In genomic region chr11:126354631-126355323, GRCh38 we compare ENCODE assay signal across 8 cellular contexts. TPM values are rescaled to one million over a fixed set of nuclear protein-coding genes. Genes with fewer than 3 reads are reported as not detected.
DNase-seq lines count a peak whose midpoint lies in the region; ATAC-seq and TF ChIP-seq lines count a peak whose summit lies in the region.

No MANE protein-coding gene starts in this region.

- peaks cover 40% of the 10 kb centered on the region for H3K4me1 Mint-ChIP-seq in MCF 10A (ENCODE audit: insufficient read depth, unreplicated experiment)

- no peaks in the 10 kb centered on the region for H3K27me3 ChIP-seq in mononuclear cell (ENCODE audit: insufficient read depth, low read length)

- no peak for TF ChIP-seq CTCF in MCF 10A (IDR thresholded peaks at IDR 0.05; ENCODE audit: unreplicated experiment)

- DNase-seq in EL (peak; percentile 43), MCF 10A (ENCODE audit: unreplicated experiment) (peak; percentile 33), NCI-H2196 (lab: John Stamatoyannopoulos, UW; ENCODE audit: unreplicated experiment) (no peak), NCI-H2227 (lab: John Stamatoyannopoulos, UW; ENCODE audit: unreplicated experiment) (no peak), putamen (ENCODE audit: low spot score) (no peak)

- H3K9me3 ChIP-seq in KOPT-K1 (ENCODE audit: insufficient read depth, low read length, poor library complexity, severe bottlenecking) (no peaks in the 10 kb centered on the region), mononuclear cell (ENCODE audit: low read depth, low read length) (no peaks in the 10 kb centered on the region)

- peaks cover 69% of the 10 kb centered on the region for H3K4me1 ChIP-seq in mononuclear cell (ENCODE audit: insufficient read depth, low read length)

- peaks cover 6% of the 10 kb centered on the region for H3K36me3 Mint-ChIP-seq in MCF 10A (ENCODE audit: insufficient read depth, unreplicated experiment)

- intact Hi-C loops in MCF 10A (cut with micrococcal nuclease): loop anchor here (5.0 to 10.0 kb wide), 2 partner anchors 48 to 80 kb away; no protein-coding TSS in a partner anchor

- CTCF ChIA-PET in MCF 10A (lab: Yijun Ruan, JAX): interaction anchor here (0.6 to 4.5 kb wide), 5 partner anchors 35 to 126 kb away, joined by 3 to 22 read pairs (median 6); no protein-coding TSS in a partner anchor

- no peaks in the 10 kb centered on the region for H3K27me3 Mint-ChIP-seq in MCF 10A (ENCODE audit: insufficient read depth, unreplicated experiment)

- peak; percentile 45 for ATAC-seq in GM21526 (IDR thresholded peaks at IDR 0.05; ENCODE audit: low FRiP score, unreplicated experiment)

- peak overlapping the region; percentile 56 for H3K4me3 ChIP-seq in mononuclear cell (ENCODE audit: low read length)

- TSS peak; percentile 56 for BruUV-seq in MCF 10A (replicated peaks; lab: Mats Ljungman, UMichigan)

- H3K36me3 ChIP-seq in KOPT-K1 (ENCODE audit: insufficient read depth, low read length): peaks cover 22% of the 10 kb centered on the region; the same call in 1 of the 2 replicates

- POLR2A ChIA-PET in MCF 10A (lab: Yijun Ruan, JAX): interaction anchor here (0.5 to 4.1 kb wide), 9 partner anchors 12 to 1749 kb away, joined by 3 to 23 read pairs (median 3); partner anchors contain the start of gene DCPS

- peak overlapping the region; percentile 85 for H3K4me3 Mint-ChIP-seq in MCF 10A (ENCODE audit: unreplicated experiment)

- peak overlapping the region; percentile 97 for H3K27ac ChIP-seq in KOPT-K1 (ENCODE audit: low read depth, low read length, poor library complexity, severe bottlenecking)

- H3K27ac Mint-ChIP-seq in MCF 10A (ENCODE audit: low read depth, unreplicated experiment): peak overlapping the region; percentile 73

- no peaks in the 10 kb centered on the region for H3K9me3 Mint-ChIP-seq in MCF 10A (ENCODE audit: unreplicated experiment)

RNA-seq across cellular contexts. Expression of gene ST3GAL4, which starts 0.7 kb away (rescaled TPM):
- total RNA-seq in MCF 10A (2022): 12.3 and 15.3 TPM in 2 replicates
- total RNA-seq in mononuclear cell: 8.2 TPM

RNA-seq across cellular contexts. Expression of gene DCPS, which starts 50.9 kb away (rescaled TPM):
- 29.6 and 33.7 TPM in 2 replicates for total RNA-seq in MCF 10A (2022)
- total RNA-seq in mononuclear cell: 6.2 TPM

Comparison
In these comparisons a context has a peak if more than half of its experiments do, and no peak if none do; other contexts are left out.
1. DNase-seq: peak in EL (single experiment) and MCF 10A (single experiment); none in NCI-H2196 (single experiment), NCI-H2227 (single experiment) and putamen (single experiment).